Comparison of ENCODE assay signal across 10 cellular contexts in genomic region chr11:33690290-33691050, GRCh38. TPM values are rescaled to one million over a fixed set of nuclear protein-coding genes. Genes with fewer than 3 reads are reported as not detected.
DNase-seq lines count a peak whose midpoint lies in the region; ATAC-seq and TF ChIP-seq lines count a peak whose summit lies in the region.
"Had no signal": no experiment of that assay in that cellular context is flagged by ENCODE, and none has a peak within 500 bp of the region (broad histone marks: within the 10 kb centered on the region; RNA-seq: fewer than 3 reads in every experiment).

No MANE protein-coding gene starts in this region.

- no TSS peak for BruUV-seq in mammary epithelial cell (replicated peaks; lab: Mats Ljungman, UMichigan)
- BruUV-seq in OCI-LY7 (replicated peaks; lab: Mats Ljungman, UMichigan) = no TSS peak

- H3K9me2 ChIP-seq in OCI-LY7 (ENCODE audit: insufficient read depth, low read length) = no peaks in the 10 kb centered on the region

- H2AFZ ChIP-seq in mammary epithelial cell (ENCODE audit: low read depth, low read length) = no peak overlapping the region
- no peak overlapping the region for H2AFZ ChIP-seq in OCI-LY7 (ENCODE audit: low read length)

- dilution Hi-C loops in mammary epithelial cell (cut with HindIII; ENCODE audit: low sequenced_read_pairs) = loop anchor here (5.0 to 25.0 kb wide), 2 partner anchors 328 to 528 kb away; partner anchors contain the start of gene CSTF3

- POLR2A ChIA-PET in OCI-LY7 (lab: Charles Lee) = interaction anchor here (0.8 to 1.6 kb wide), 2 partner anchors 11 to 326 kb away, joined by 3 to 4 read pairs; no protein-coding TSS in a partner anchor

- CTCF ChIA-PET in mammary epithelial cell (lab: Charles Lee; ENCODE audit: low non-redundant PET) (interaction anchor here (0.5 to 2.0 kb wide), 2 partner anchors 52 to 328 kb away, joined by 4 to 7 read pairs; no protein-coding TSS in a partner anchor), OCI-LY7 (lab: Charles Lee; ENCODE audit: unreplicated experiment) (interaction anchor here (0.6 kb wide), 1 partner anchor 52 kb away, joined by 3 read pairs; no protein-coding TSS in a partner anchor)

- TF ChIP-seq CTCF in mammary epithelial cell (conservative IDR thresholded peaks at IDR 0.05 in 1 of 2, IDR thresholded peaks at IDR 0.05 in 1 of 2; ENCODE audit: extremely low read depth in 1 of 2, insufficient read depth in 1 of 2, low read depth in 1 of 2, low read length in 2 of 2) = no peak
- TF ChIP-seq CTCF in left lung (IDR thresholded peaks at IDR 0.05) = no peak
- TF ChIP-seq CTCF in thoracic aorta (IDR thresholded peaks at IDR 0.05) = no peak
- TF ChIP-seq CTCF in OCI-LY7 (conservative IDR thresholded peaks at IDR 0.05; ENCODE audit: low read length) = no peak

- peak; percentile 22 for DNase-seq in T-helper 2 cell treated with Interferon-gamma antibody and Interleukin-4, amounts not matched to agents 5 μg/mL and 100 μg/mL, for 36 hours (ENCODE audit: low spot score)
- DNase-seq in T-helper 2 cell (no peak), mammary epithelial cell (peak; percentile 99), left lung (peak in 1 of 2 donors; percentile 65), thoracic aorta (ENCODE audit: low spot score) (peak; percentile 78), OCI-LY7 (ENCODE audit: low spot score) (no peak), UCSD-AML1 (lab: John Stamatoyannopoulos, UW; ENCODE audit: unreplicated experiment) (no peak)
- DNase-seq in effector CD8-positive, alpha-beta T cell (lab: John Stamatoyannopoulos, UW) = no peak
- DNase-seq: cortex of kidney; stimulated activated naive CD8-positive, alpha-beta T cell treated with anti-CD3 and anti-CD28 coated beads, Interleukin-15, amount 100 ng/mL, for 72 hours had no signal

- peak overlapping the region; percentile 47 for H3K4me2 ChIP-seq in mammary epithelial cell (ENCODE audit: insufficient read depth, low read depth, low read length)
- no peak overlapping the region for H3K4me2 ChIP-seq in OCI-LY7 (ENCODE audit: low read length)

- intact Hi-C loops in mammary epithelial cell (cut with micrococcal nuclease) = loop anchor here (1.0 to 2.0 kb wide), 4 partner anchors 11 to 54 kb away; partner anchors contain the start of gene CD59
- intact Hi-C loops in left lung (cut with DNase I) = no loop called here
- intact Hi-C loops in OCI-LY7 (cut with micrococcal nuclease; ENCODE audit: unreplicated experiment) = no loop called here

- peak overlapping the region; percentile 76 for H3K9ac ChIP-seq in mammary epithelial cell (ENCODE audit: insufficient read depth, low read length)

- no peaks in the 10 kb centered on the region for H3K27me3 ChIP-seq in mammary epithelial cell (ENCODE audit: insufficient read depth, low read length)
- H3K27me3 ChIP-seq in left lung = no peaks in the 10 kb centered on the region
- H3K27me3 ChIP-seq in thoracic aorta (replicated peaks; ENCODE audit: insufficient read depth) = no peaks in the 10 kb centered on the region

- 0% methylated on average over 8 of the region's 8 CpGs for WGBS in mammary epithelial cell (ENCODE audit: low coverage, missing lambda C conversion rate)

- no peak overlapping the region for H3K4me3 Mint-ChIP-seq in T-helper 2 cell treated with Interferon-gamma antibody and Interleukin-4, amounts not matched to agents 5 μg/mL and 100 μg/mL, for 36 hours
- H3K4me3 Mint-ChIP-seq: stimulated activated naive CD8-positive, alpha-beta T cell treated with anti-CD3 and anti-CD28 coated beads, Interleukin-15, amount 100 ng/mL, for 72 hours had no signal

- no peak overlapping the region for H3K27ac Mint-ChIP-seq in T-helper 2 cell treated with Interferon-gamma antibody and Interleukin-4, amounts not matched to agents 5 μg/mL and 100 μg/mL, for 36 hours
- H3K27ac Mint-ChIP-seq: stimulated activated naive CD8-positive, alpha-beta T cell treated with anti-CD3 and anti-CD28 coated beads, Interleukin-15, amount 100 ng/mL, for 72 hours had no signal

- H3K27ac ChIP-seq in mammary epithelial cell (ENCODE audit: insufficient read depth, low read depth, low read length) = peak overlapping the region; percentile 98
- H3K27ac ChIP-seq in left lung = peak overlapping the region; percentile 84 to 92
- H3K27ac ChIP-seq in thoracic aorta = peak overlapping the region; percentile 85 to 90
- H3K27ac ChIP-seq in OCI-LY7 (ENCODE audit: low read depth, low read length, poor library complexity, severe bottlenecking) = no peak overlapping the region

- in situ Hi-C loops in mammary epithelial cell (cut with MboI; ENCODE audit: low sequenced_read_pairs in 2 of 2) = loop anchor here (25.0 kb wide), 2 partner anchors 528 to 728 kb away; partner anchors contain the start of gene CSTF3 (in 2 of the 2)

- H3K4me1 Mint-ChIP-seq in T-helper 2 cell treated with Interferon-gamma antibody and Interleukin-4, amounts not matched to agents 5 μg/mL and 100 μg/mL, for 36 hours (ENCODE audit: low read depth) = peaks cover 3% of the 10 kb centered on the region
- H3K4me1 Mint-ChIP-seq: stimulated activated naive CD8-positive, alpha-beta T cell treated with anti-CD3 and anti-CD28 coated beads, Interleukin-15, amount 100 ng/mL, for 72 hours had no signal

- H3K27me3 Mint-ChIP-seq in T-helper 2 cell treated with Interferon-gamma antibody and Interleukin-4, amounts not matched to agents 5 μg/mL and 100 μg/mL, for 36 hours (ENCODE audit: low read depth) = peaks cover 3% of the 10 kb centered on the region
- H3K27me3 Mint-ChIP-seq: stimulated activated naive CD8-positive, alpha-beta T cell treated with anti-CD3 and anti-CD28 coated beads, Interleukin-15, amount 100 ng/mL, for 72 hours had no signal

- H3K9me3 Mint-ChIP-seq in T-helper 2 cell treated with Interferon-gamma antibody and Interleukin-4, amounts not matched to agents 5 μg/mL and 100 μg/mL, for 36 hours = peaks cover 4% of the 10 kb centered on the region
- H3K9me3 Mint-ChIP-seq: stimulated activated naive CD8-positive, alpha-beta T cell treated with anti-CD3 and anti-CD28 coated beads, Interleukin-15, amount 100 ng/mL, for 72 hours had no signal

- H3K4me1 ChIP-seq in mammary epithelial cell (ENCODE audit: insufficient read depth, low read length) (peaks cover 73% of the 10 kb centered on the region), left lung (peaks cover 16 to 59% of the 10 kb centered on the region in 2 donors), thoracic aorta (ENCODE audit: control insufficient read depth in 1 of 2, low read depth in 2 of 2) (peaks cover 19 to 44% of the 10 kb centered on the region in 2 donors), OCI-LY7 (ENCODE audit: insufficient read depth, low read length, poor library complexity, severe bottlenecking) (peaks cover 4% of the 10 kb centered on the region)

- H3K4me3 ChIP-seq in mammary epithelial cell (replicated peaks in 1 of 3; ENCODE audit: insufficient read depth in 1 of 3, low read depth in 2 of 3, low read length in 3 of 3) (no peak overlapping the region), left lung (no peak overlapping the region), thoracic aorta (no peak overlapping the region), OCI-LY7 (ENCODE audit: low read depth, low read length, poor library complexity, severe bottlenecking) (no peak overlapping the region)

- no peaks in the 10 kb centered on the region for H3K79me2 ChIP-seq in mammary epithelial cell (ENCODE audit: insufficient read depth, low read length)
- H3K79me2 ChIP-seq in OCI-LY7 (ENCODE audit: insufficient read depth, low read depth, low read length) = no peaks in the 10 kb centered on the region

- ATAC-seq in left lung = peak; percentile 50
- ATAC-seq in thoracic aorta (ENCODE audit: insufficient number of reproducible peaks, low FRiP score, low read depth) = peak; percentile 83
- ATAC-seq: stimulated activated naive CD8-positive, alpha-beta T cell treated with anti-CD3 and anti-CD28 coated beads, Interleukin-15, amount 100 ng/mL, for 72 hours had no signal

- H4K20me1 ChIP-seq in mammary epithelial cell (ENCODE audit: insufficient read depth, low read length) (no peaks in the 10 kb centered on the region), OCI-LY7 (ENCODE audit: insufficient read depth, low read length) (no peaks in the 10 kb centered on the region)

- H3K36me3 Mint-ChIP-seq in T-helper 2 cell treated with Interferon-gamma antibody and Interleukin-4, amounts not matched to agents 5 μg/mL and 100 μg/mL, for 36 hours (ENCODE audit: low read depth) = no peaks in the 10 kb centered on the region

- H3K9me3 ChIP-seq in mammary epithelial cell (replicated peaks; ENCODE audit: insufficient read depth, low read length) (no peaks in the 10 kb centered on the region), left lung (peaks cover 0 to 5% of the 10 kb centered on the region in 2 donors), thoracic aorta (no peaks in the 10 kb centered on the region), OCI-LY7 (ENCODE audit: low read length) (no peaks in the 10 kb centered on the region)

- H3K36me3 ChIP-seq in mammary epithelial cell (ENCODE audit: insufficient read depth, low read length) = no peaks in the 10 kb centered on the region
- no peaks in the 10 kb centered on the region for H3K36me3 ChIP-seq in left lung
- no peaks in the 10 kb centered on the region for H3K36me3 ChIP-seq in thoracic aorta
- H3K36me3 ChIP-seq in OCI-LY7 (ENCODE audit: insufficient read depth, low read length) = no peaks in the 10 kb centered on the region

RNA-seq across cellular contexts. Expression of gene C11orf91, which starts 10.2 kb away (rescaled TPM):
- 1 to 10 TPM in 1 of 2 donors, not detected in 1; 7.6 TPM for total RNA-seq in mammary epithelial cell
- polyA plus RNA-seq in mammary epithelial cell = 0.08 TPM
- polyA minus RNA-seq in mammary epithelial cell = not detected
- 1 to 10 TPM in 1 of 2 donors, not detected in 1; 2.2 TPM for total RNA-seq in left lung
- not detected for total RNA-seq in thoracic aorta
- total RNA-seq in OCI-LY7 (2014; rRNA removed; shearing (Covaris generic)) = not detected in 2 replicates
- not detected in 2 replicates for total RNA-seq in OCI-LY7 (2022)

RNA-seq across cellular contexts. Expression of gene CD59, which starts 45.8 kb away (rescaled TPM):
- total RNA-seq in mammary epithelial cell (1,000 to 10,000 TPM; 1,038 to 1,326 TPM), left lung (1,000 to 10,000 TPM in 1 of 2 donors, 100 to 1,000 TPM in 1; 928 to 1,244 TPM), thoracic aorta (100 to 1,000 TPM; 368 to 529 TPM), OCI-LY7 (2022) (35.5 and 40.4 TPM in 2 replicates)
- polyA plus RNA-seq in mammary epithelial cell = 1,397 TPM
- 796 TPM for polyA minus RNA-seq in mammary epithelial cell
- total RNA-seq in OCI-LY7 (2014; rRNA removed; shearing (Covaris generic)) = 12.7 and 20.2 TPM in 2 replicates

Comparison
In these comparisons a context has a peak if more than half of its experiments do, and no peak if none do; other contexts are left out.
1. DNase-seq: peak in T-helper 2 cell treated with Interferon-gamma antibody and Interleukin-4, amounts not matched to agents 5 μg/mL and 100 μg/mL, for 36 hours (single experiment), mammary epithelial cell (single experiment) and thoracic aorta (single experiment); none in T-helper 2 cell (0 of 5), effector CD8-positive, alpha-beta T cell (single experiment), OCI-LY7 (single experiment) and UCSD-AML1 (single experiment).
2. RNA of gene CD59, which starts 45.8 kb away (total RNA-seq): 1,038 to 1,326 TPM in mammary epithelial cell, 928 to 1,244 TPM in left lung and 368 to 529 TPM in thoracic aorta; 12.7 to 40.4 TPM in OCI-LY7; every median in the first group is over 4 times any median in the second.